ENCODE assay signal across 9 cellular contexts in the genomic region with DNA sequence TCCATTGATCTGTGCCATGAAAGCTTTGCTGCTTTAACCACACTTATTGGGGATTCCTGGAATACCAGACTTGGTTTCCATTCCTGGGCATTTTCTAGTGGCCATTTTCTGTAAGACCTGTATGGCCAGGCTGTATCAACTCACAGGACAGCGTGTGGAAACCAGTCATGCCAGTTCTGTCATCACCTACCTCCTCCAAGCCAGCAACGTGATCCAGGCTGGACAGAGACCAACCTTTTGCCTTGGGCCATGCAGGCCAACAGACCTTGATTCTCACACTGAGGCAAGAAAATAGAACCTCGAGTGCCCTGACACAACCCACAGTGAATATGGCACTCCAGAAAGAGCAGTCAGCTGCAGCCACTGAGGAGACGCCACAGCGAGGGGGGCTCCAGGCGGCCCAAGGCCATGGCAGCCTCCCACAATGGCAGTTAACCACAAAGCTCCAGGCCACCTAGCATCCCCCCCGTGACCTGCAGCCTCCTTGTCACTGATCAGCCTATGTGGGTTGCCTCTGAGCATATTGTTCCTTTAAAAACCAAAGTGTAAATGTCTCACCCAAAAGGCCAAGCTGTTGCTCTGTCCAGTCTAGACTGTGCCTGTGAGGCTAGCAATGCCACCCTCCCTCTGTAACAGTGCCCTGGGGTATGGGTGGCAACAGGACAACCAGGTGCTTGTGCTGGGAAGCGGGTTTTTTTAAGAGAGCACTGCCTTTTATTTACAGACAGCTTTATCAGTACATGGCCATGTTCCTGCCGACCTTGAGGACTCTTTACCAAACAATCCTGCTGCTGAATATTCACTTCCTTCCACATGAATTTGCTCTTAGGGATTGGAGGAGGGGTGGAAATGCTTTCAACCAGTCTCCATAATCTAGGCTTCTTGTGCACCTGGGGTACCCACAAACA.
A peak's percentile ranks its signal among the peaks of the same experiment; 100 is the strongest.
DNase-seq lines count a peak whose midpoint lies in the region; ATAC-seq, FAIRE-seq and TF ChIP-seq lines count a peak whose summit lies in the region.
"Had no signal": no experiment of that assay in that cellular context is flagged by ENCODE, and none has a peak within 500 bp of the region (broad histone marks: within the 10 kb centered on the region; RNA-seq: fewer than 3 reads in every experiment).

No MANE protein-coding gene starts in this region.

- H3K4me1 ChIP-seq in Caco-2: peaks cover 21% of the 10 kb centered on the region
- peaks cover 70% of the 10 kb centered on the region for H3K4me1 ChIP-seq in osteoblast (ENCODE audit: insufficient read depth, low read length)

- POLR2A ChIA-PET in Caco-2 (lab: Charles Lee): interaction anchor here (0.6 kb wide), 1 partner anchor 13 kb away, joined by 3 read pairs; no protein-coding TSS in a partner anchor

- no peak overlapping the region for H2AFZ ChIP-seq in osteoblast (ENCODE audit: low read length)

- CTCF ChIA-PET in Caco-2 (lab: Charles Lee): no interaction called here

- FAIRE-seq in HTR-8/SVneo (lab: Jason Lieb, UNC): no peak

- H3K4me1 Mint-ChIP-seq in Caco-2 (ENCODE audit: low read depth, unreplicated experiment): peaks cover 15% of the 10 kb centered on the region
- peaks cover 71 to 85% of the 10 kb centered on the region in 2 donors for H3K4me1 Mint-ChIP-seq in effector memory CD8-positive, alpha-beta T cell (ENCODE audit: low read depth in 2 of 2)

- no peaks in the 10 kb centered on the region for H3K79me2 ChIP-seq in osteoblast (ENCODE audit: insufficient read depth, low read length)

- TF ChIP-seq CTCF in Caco-2 (IDR thresholded peaks at IDR 0.05; ENCODE audit: insufficient read depth in 1 of 2, low read depth in 1 of 2, low read length in 1 of 2, severe bottlenecking in 1 of 2, unreplicated experiment in 1 of 2): no peak
- no peak for TF ChIP-seq CTCF in osteoblast (IDR thresholded peaks at IDR 0.05; ENCODE audit: extremely low read depth, low read depth, low read length)

- H3K4me3 Mint-ChIP-seq in Caco-2 (ENCODE audit: unreplicated experiment): no peak overlapping the region
- H3K4me3 Mint-ChIP-seq in effector memory CD8-positive, alpha-beta T cell: peak overlapping the region in 1 of 2 donors; percentile 9

- no peak for ATAC-seq in effector memory CD8-positive, alpha-beta T cell (replicated peaks)
- no peak for ATAC-seq in GM19395 (IDR thresholded peaks at IDR 0.05; ENCODE audit: unreplicated experiment)

- H3K4me3 ChIP-seq in Caco-2 (ENCODE audit: low read depth, low read length) (no peak overlapping the region), osteoblast (ENCODE audit: insufficient read depth, low read length) (no peak overlapping the region)

- BruUV-seq in Caco-2 (replicated peaks; lab: Mats Ljungman, UMichigan): no TSS peak

- no peaks in the 10 kb centered on the region for H3K36me3 Mint-ChIP-seq in Caco-2 (ENCODE audit: insufficient read depth, unreplicated experiment)
- peaks cover 67% of the 10 kb centered on the region for H3K36me3 Mint-ChIP-seq in effector memory CD8-positive, alpha-beta T cell (ENCODE audit: insufficient read depth)

- peak overlapping the region; percentile 39 for H3K4me2 ChIP-seq in osteoblast (ENCODE audit: insufficient read depth, low read length)

- H3K27me3 ChIP-seq in Caco-2 (replicated peaks; ENCODE audit: control insufficient read depth, insufficient read depth, low read length) (no peaks in the 10 kb centered on the region), osteoblast (ENCODE audit: insufficient read depth, low read length) (no peaks in the 10 kb centered on the region)

- DNase-seq in Caco-2 (peak; percentile 60 to 74), NCI-H510A treated with DMSO at 0.1 percent for 48 hours (lab: John Stamatoyannopoulos, UW) (peak; percentile 55), osteoblast (ENCODE audit: insufficient read length, low spot score, missing footprints) (peak; percentile 9), HTR-8/SVneo (ENCODE audit: insufficient read length, low spot score) (no peak), NCI-H748 treated with DMSO at 0.1 percent for 48 hours (lab: John Stamatoyannopoulos, UW) (no peak), COLO829 (ENCODE audit: low spot score) (no peak)
- DNase-seq in effector memory CD8-positive, alpha-beta T cell: no peak
- DNase-seq: T-helper 9 cell had no signal

- no peaks in the 10 kb centered on the region for H3K36me3 ChIP-seq in Caco-2 (ENCODE audit: control insufficient read depth, insufficient read depth, low read length)
- H3K36me3 ChIP-seq in osteoblast (ENCODE audit: insufficient read depth, low read length): no peaks in the 10 kb centered on the region

- no peaks in the 10 kb centered on the region for H3K27me3 Mint-ChIP-seq in Caco-2 (ENCODE audit: insufficient read depth, unreplicated experiment)
- no peaks in the 10 kb centered on the region for H3K27me3 Mint-ChIP-seq in effector memory CD8-positive, alpha-beta T cell

- no peaks in the 10 kb centered on the region for H4K20me1 ChIP-seq in osteoblast (ENCODE audit: insufficient read depth, low read length)

- intact Hi-C loops in Caco-2 (cut with micrococcal nuclease; ENCODE audit: unreplicated experiment): no loop called here

- peak overlapping the region; percentile 40 for H3K27ac Mint-ChIP-seq in Caco-2 (ENCODE audit: unreplicated experiment)
- H3K27ac Mint-ChIP-seq in effector memory CD8-positive, alpha-beta T cell: peak overlapping the region; percentile 80 to 84

- peak overlapping the region; percentile 89 for H3K27ac ChIP-seq in osteoblast (ENCODE audit: low read depth, low read length)

- no peaks in the 10 kb centered on the region for H3K9me3 ChIP-seq in Caco-2
- H3K9me3 ChIP-seq in osteoblast (ENCODE audit: low read depth, low read length): no peaks in the 10 kb centered on the region

- H3K9me3 Mint-ChIP-seq in Caco-2 (ENCODE audit: unreplicated experiment): no peaks in the 10 kb centered on the region
- H3K9me3 Mint-ChIP-seq in effector memory CD8-positive, alpha-beta T cell: no peaks in the 10 kb centered on the region

Comparison
In these comparisons a context has a peak if more than half of its experiments do, and no peak if none do; other contexts are left out.
1. DNase-seq: peak in Caco-2 (2 of 2), NCI-H510A treated with DMSO at 0.1 percent for 48 hours (single experiment) and osteoblast (single experiment); none in effector memory CD8-positive, alpha-beta T cell (0 of 3), HTR-8/SVneo (single experiment), NCI-H748 treated with DMSO at 0.1 percent for 48 hours (single experiment) and COLO829 (single experiment).